In the genomic region with DNA sequence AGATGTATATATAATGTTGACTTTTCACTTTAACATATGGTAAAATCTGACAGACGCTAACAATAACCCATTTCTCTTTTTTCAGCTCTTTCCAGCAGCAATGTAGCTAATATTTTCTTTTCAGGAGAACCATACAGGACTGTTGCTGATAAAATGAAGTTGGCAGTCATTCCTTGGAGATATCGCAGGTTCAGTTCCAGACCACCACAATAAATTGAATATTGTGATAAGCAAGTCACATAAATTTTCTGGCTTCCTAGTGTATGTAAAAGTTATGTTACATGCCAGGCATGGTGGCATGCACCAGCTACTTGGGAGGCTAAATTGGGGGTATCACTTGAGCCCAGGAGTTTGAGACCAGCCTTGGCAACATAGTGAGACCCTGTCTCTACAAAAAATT, we compare ENCODE assay signal across 2 cellular contexts.
A peak's percentile ranks its signal among the peaks of the same experiment; 100 is the strongest.
TF ChIP-seq lines count a peak whose summit lies in the region.

No MANE protein-coding gene starts in this region.

TF ChIP-seq in IMR-90, 13 proteins besides CTCF, POLR2A, EP300 and RAD21:
- TF ChIP-seq BHLHE40 (IDR thresholded peaks at IDR 0.05; ENCODE audit: low read depth, low read length) = no peak
- no peak for TF ChIP-seq CHD1 (IDR thresholded peaks at IDR 0.05; ENCODE audit: low read depth, low read length)
- no peak for TF ChIP-seq FOS (IDR thresholded peaks at IDR 0.05; ENCODE audit: low read depth, low read length)
- TF ChIP-seq SMC3 (IDR thresholded peaks at IDR 0.05; ENCODE audit: low read depth, low read length) = no peak
- TF ChIP-seq, protein P1, sequence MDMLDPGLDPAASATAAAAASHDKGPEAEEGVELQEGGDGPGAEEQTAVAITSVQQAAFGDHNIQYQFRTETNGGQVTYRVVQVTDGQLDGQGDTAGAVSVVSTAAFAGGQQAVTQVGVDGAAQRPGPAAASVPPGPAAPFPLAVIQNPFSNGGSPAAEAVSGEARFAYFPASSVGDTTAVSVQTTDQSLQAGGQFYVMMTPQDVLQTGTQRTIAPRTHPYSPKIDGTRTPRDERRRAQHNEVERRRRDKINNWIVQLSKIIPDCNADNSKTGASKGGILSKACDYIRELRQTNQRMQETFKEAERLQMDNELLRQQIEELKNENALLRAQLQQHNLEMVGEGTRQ (IDR thresholded peaks at IDR 0.05; ENCODE audit: low read depth, low read length) = no peak
- no peak for TF ChIP-seq MAZ (IDR thresholded peaks at IDR 0.05; ENCODE audit: borderline replicate concordance, low read depth, low read length)
- no peak for TF ChIP-seq MAFK (IDR thresholded peaks at IDR 0.05; ENCODE audit: low read depth, low read length)
- TF ChIP-seq MXI1 (IDR thresholded peaks at IDR 0.05; ENCODE audit: borderline replicate concordance, low read depth, low read length) = no peak
- no peak for TF ChIP-seq RCOR1 (IDR thresholded peaks at IDR 0.05; ENCODE audit: insufficient replicate concordance, low read length)
- no peak for TF ChIP-seq NFE2L2 (IDR thresholded peaks at IDR 0.05; ENCODE audit: low read depth, low read length)
- TF ChIP-seq, protein P2, sequence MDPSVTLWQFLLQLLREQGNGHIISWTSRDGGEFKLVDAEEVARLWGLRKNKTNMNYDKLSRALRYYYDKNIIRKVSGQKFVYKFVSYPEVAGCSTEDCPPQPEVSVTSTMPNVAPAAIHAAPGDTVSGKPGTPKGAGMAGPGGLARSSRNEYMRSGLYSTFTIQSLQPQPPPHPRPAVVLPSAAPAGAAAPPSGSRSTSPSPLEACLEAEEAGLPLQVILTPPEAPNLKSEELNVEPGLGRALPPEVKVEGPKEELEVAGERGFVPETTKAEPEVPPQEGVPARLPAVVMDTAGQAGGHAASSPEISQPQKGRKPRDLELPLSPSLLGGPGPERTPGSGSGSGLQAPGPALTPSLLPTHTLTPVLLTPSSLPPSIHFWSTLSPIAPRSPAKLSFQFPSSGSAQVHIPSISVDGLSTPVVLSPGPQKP (IDR thresholded peaks at IDR 0.05; ENCODE audit: borderline replicate concordance, low read depth, low read length) = no peak
- TF ChIP-seq CEBPB (IDR thresholded peaks at IDR 0.05; ENCODE audit: low read depth, low read length) = no peak
- no peak for TF ChIP-seq RFX5 (IDR thresholded peaks at IDR 0.05; ENCODE audit: low read depth, low read length)
TF ChIP-seq in IMR-90: peak in this region for 0.

TF ChIP-seq in SK-N-SH, 30 proteins besides CTCF, POLR2A, EP300 and RAD21:
- TF ChIP-seq RCOR1 (IDR thresholded peaks at IDR 0.05; ENCODE audit: low read length) (peak; percentile 73), CHD2 (IDR thresholded peaks at IDR 0.05; ENCODE audit: low read length, partially characterized antibody) (peak; percentile 18), TAF1 (IDR thresholded peaks at IDR 0.05; ENCODE audit: borderline replicate concordance, low read depth, low read length) (no peak), GATA2 (CRISPR knock-in tag; IDR thresholded peaks at IDR 0.05) (peak; percentile 35; the same call in 1 of the 2 replicates)
